13 cellular contexts compared by ENCODE assay signal in the genomic region with DNA sequence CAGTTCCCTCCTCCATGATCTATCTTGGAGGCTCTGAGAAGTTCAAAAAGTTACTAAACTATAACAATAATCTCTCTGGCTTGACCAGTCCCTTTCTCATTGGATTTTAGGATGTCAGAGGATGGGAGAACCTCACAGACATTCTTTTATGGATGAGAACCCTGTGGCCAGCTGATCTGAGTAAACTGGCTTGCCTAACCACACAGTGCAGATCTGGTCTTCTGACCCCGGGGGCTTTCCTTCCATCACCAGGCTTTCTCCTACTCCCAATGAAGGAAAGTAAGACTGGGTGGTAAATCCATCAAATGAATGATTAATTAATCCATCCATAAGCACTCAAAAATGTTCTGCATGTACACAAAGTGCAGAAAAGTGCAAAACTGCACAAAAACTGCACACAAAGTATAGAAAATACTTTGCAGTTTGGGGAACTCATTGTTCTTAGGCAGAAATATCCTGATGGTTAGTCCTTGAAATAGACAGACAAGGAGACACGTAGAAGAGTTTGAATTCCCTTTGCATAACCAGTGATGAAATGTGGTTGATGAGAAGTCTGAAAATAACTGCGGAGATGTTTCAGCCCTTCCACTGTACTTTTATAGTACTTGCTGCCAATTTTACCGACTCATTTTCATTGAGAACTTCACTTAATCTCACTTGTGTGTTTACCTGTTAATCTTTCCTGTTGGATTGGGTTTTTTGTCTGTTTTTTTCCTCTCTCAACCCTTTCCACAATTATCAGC. TPM values are rescaled to one million over a fixed set of nuclear protein-coding genes. Genes with fewer than 3 reads are reported as not detected.
A peak's percentile ranks its signal among the peaks of the same experiment; 100 is the strongest.
DNase-seq lines count a peak whose midpoint lies in the region; ATAC-seq, FAIRE-seq and TF ChIP-seq lines count a peak whose summit lies in the region.
"Had no signal": no experiment of that assay in that cellular context is flagged by ENCODE, and none has a peak within 500 bp of the region (broad histone marks: within the 10 kb centered on the region; RNA-seq: fewer than 3 reads in every experiment).

No MANE protein-coding gene starts in this region.

- H3K27me3 ChIP-seq in keratinocyte (ENCODE audit: control insufficient read depth, extremely low read depth, insufficient read depth, low read length) (no peaks in the 10 kb centered on the region), thyroid gland (no peaks in the 10 kb centered on the region), GM23338 (ENCODE audit: insufficient read depth) (peaks cover 36% of the 10 kb centered on the region)

- no peak for ATAC-seq in omental fat pad (ENCODE audit: low FRiP score)
- ATAC-seq in GM23338 = no peak
- ATAC-seq in naive thymus-derived CD8-positive, alpha-beta T cell = no peak
- ATAC-seq: stimulated activated naive CD8-positive, alpha-beta T cell treated with anti-CD3 and anti-CD28 coated beads, Interleukin-15, Interleukin-2, amounts not matched to agents 100 U/mL and 50 U/mL, for 24 hours had no signal

- TF ChIP-seq POLR2A in thyroid gland (IDR thresholded peaks at IDR 0.05) = no peak

- H3K36me3 Mint-ChIP-seq in MCF 10A (ENCODE audit: insufficient read depth, unreplicated experiment) (peaks cover 9% of the 10 kb centered on the region), GM23338 (ENCODE audit: low read depth) (peaks cover 5% of the 10 kb centered on the region; the same call in 1 of the 3 replicates)
- no peaks in the 10 kb centered on the region for H3K36me3 Mint-ChIP-seq in naive thymus-derived CD8-positive, alpha-beta T cell
- H3K36me3 Mint-ChIP-seq: activated naive CD8-positive, alpha-beta T cell treated with anti-CD3 and anti-CD28 coated beads for 36 hours had no signal

- peak; percentile 66 for FAIRE-seq in keratinocyte (lab: Jason Lieb, UNC)

- H3K4me3 Mint-ChIP-seq in MCF 10A (ENCODE audit: unreplicated experiment) = peak overlapping the region; percentile 37
- no peak overlapping the region for H3K4me3 Mint-ChIP-seq in GM23338
- H3K4me3 Mint-ChIP-seq in naive thymus-derived CD8-positive, alpha-beta T cell = peak overlapping the region in 1 of 10 donors; percentile 7
- H3K4me3 Mint-ChIP-seq: activated naive CD8-positive, alpha-beta T cell treated with anti-CD3 and anti-CD28 coated beads for 36 hours; H9 had no signal

- intact Hi-C loops in MCF 10A (cut with micrococcal nuclease) = loop anchor here (2.0 to 5.0 kb wide), 3 partner anchors 38 to 498 kb away; no protein-coding TSS in a partner anchor
- intact Hi-C loops in thyroid gland (cut with DNase I) = no loop called here

- H3K9me2 ChIP-seq in GM23338 (ENCODE audit: insufficient read depth) = no peaks in the 10 kb centered on the region

- CTCF ChIA-PET in MCF 10A (lab: Yijun Ruan, JAX) = interaction anchor here (0.9 to 1.9 kb wide), 2 partner anchors 56 to 262 kb away, joined by 3 to 10 read pairs; no protein-coding TSS in a partner anchor

- H3F3A ChIP-seq in GM23338 (replicated peaks; ENCODE audit: low read depth) = peaks cover 8% of the 10 kb centered on the region; the same call in 1 of the 2 replicates

- peak overlapping the region; percentile 78 for H3K4me2 ChIP-seq in keratinocyte (ENCODE audit: control insufficient read depth, extremely low read depth, insufficient read depth, low read depth, low read length)
- no peak overlapping the region for H3K4me2 ChIP-seq in GM23338

- no peak overlapping the region for H2AFZ ChIP-seq in keratinocyte (ENCODE audit: control insufficient read depth, low read length)
- H2AFZ ChIP-seq in GM23338 = no peak overlapping the region

- H3K9me1 ChIP-seq in keratinocyte (ENCODE audit: control insufficient read depth, extremely low read depth, insufficient read depth, low read length) = no peaks in the 10 kb centered on the region

- peaks cover 49% of the 10 kb centered on the region for H3K79me2 ChIP-seq in keratinocyte (ENCODE audit: control insufficient read depth, insufficient read depth, low read length)
- H3K79me2 ChIP-seq in GM23338 (replicated peaks; ENCODE audit: insufficient read depth) = peaks cover 20% of the 10 kb centered on the region; the same call in 1 of the 2 replicates

- H3K36me3 ChIP-seq in keratinocyte (ENCODE audit: control insufficient read depth in 2 of 2, extremely low read depth in 1 of 2, insufficient read depth in 2 of 2, low read length in 2 of 2) = peaks cover 14 to 15% of the 10 kb centered on the region in 2 experiments
- H3K36me3 ChIP-seq in thyroid gland = no peaks in the 10 kb centered on the region
- no peaks in the 10 kb centered on the region for H3K36me3 ChIP-seq in GM23338 (ENCODE audit: insufficient read depth)

- H4K20me1 ChIP-seq in keratinocyte (ENCODE audit: control insufficient read depth, extremely low read depth, insufficient read depth, low read length) (peaks cover 12% of the 10 kb centered on the region), GM23338 (replicated peaks; ENCODE audit: insufficient read depth) (no peaks in the 10 kb centered on the region)

- 77 to 83% methylated on average over 4 of the region's 4 CpGs for WGBS in thyroid gland, 2 donors

- H3K4me3 ChIP-seq in keratinocyte (ENCODE audit: control insufficient read depth in 2 of 3, extremely low read depth in 1 of 3, insufficient read depth in 2 of 3, low read depth in 1 of 3, low read length in 3 of 3) = peak overlapping the region; percentile 73 to 83 (median 82)
- H3K4me3 ChIP-seq in thyroid gland (replicated peaks in 1 of 3) = no peak overlapping the region
- no peak overlapping the region for H3K4me3 ChIP-seq in GM23338

- H3K9me3 Mint-ChIP-seq in MCF 10A (ENCODE audit: unreplicated experiment) (no peaks in the 10 kb centered on the region), GM23338 (no peaks in the 10 kb centered on the region)
- no peaks in the 10 kb centered on the region for H3K9me3 Mint-ChIP-seq in naive thymus-derived CD8-positive, alpha-beta T cell
- H3K9me3 Mint-ChIP-seq: activated naive CD8-positive, alpha-beta T cell treated with anti-CD3 and anti-CD28 coated beads for 36 hours had no signal

- dilution Hi-C loops in keratinocyte (cut with MboI; ENCODE audit: extremely low pct_ligation_motif_present, low sequenced_read_pairs) = no loop called here

- DNase-seq in NCI-H226 (peak; percentile 48), MCF 10A (ENCODE audit: unreplicated experiment) (peak; percentile 57), keratinocyte (ENCODE audit: low read depth, low spot score) (no peak), thyroid gland (no peak), omental fat pad (ENCODE audit: low spot score) (no peak), GM23338 (ENCODE audit: low spot score) (no peak)
- DNase-seq in naive thymus-derived CD8-positive, alpha-beta T cell = no peak
- DNase-seq: activated naive CD8-positive, alpha-beta T cell treated with anti-CD3 and anti-CD28 coated beads for 36 hours; COR-L47; H9; NCI-H2081 treated with DMSO at 0.1 percent for 48 hours; nephron progenitor cell; stimulated activated naive CD8-positive, alpha-beta T cell treated with anti-CD3 and anti-CD28 coated beads, Interleukin-15, Interleukin-2, amounts not matched to agents 100 U/mL and 50 U/mL, for 24 hours had no signal

- H3K27me3 Mint-ChIP-seq in MCF 10A (ENCODE audit: insufficient read depth, unreplicated experiment) (no peaks in the 10 kb centered on the region), GM23338 (ENCODE audit: insufficient read depth, low read depth, poor library complexity) (peaks cover 21% of the 10 kb centered on the region)
- peaks cover 44 to 83% (median 53%) of the 10 kb centered on the region in 5 donors for H3K27me3 Mint-ChIP-seq in naive thymus-derived CD8-positive, alpha-beta T cell

- H3K4me1 ChIP-seq in keratinocyte (ENCODE audit: control insufficient read depth, extremely low read depth, insufficient read depth, low read length) = peaks cover 29% of the 10 kb centered on the region
- H3K4me1 ChIP-seq in thyroid gland = peaks cover 8 to 12% of the 10 kb centered on the region in 2 donors
- H3K4me1 ChIP-seq in GM23338 (ENCODE audit: insufficient read depth) = peaks cover 23% of the 10 kb centered on the region

- BruUV-seq in MCF 10A (replicated peaks; lab: Mats Ljungman, UMichigan) = no TSS peak

- H3K27ac Mint-ChIP-seq in MCF 10A (ENCODE audit: low read depth, unreplicated experiment) (peak overlapping the region; percentile 97), GM23338 (no peak overlapping the region)
- H3K27ac Mint-ChIP-seq in naive thymus-derived CD8-positive, alpha-beta T cell = peak overlapping the region in 1 of 10 donors; percentile 32
- H3K27ac Mint-ChIP-seq: activated naive CD8-positive, alpha-beta T cell treated with anti-CD3 and anti-CD28 coated beads for 36 hours; H9; nephron progenitor cell had no signal

- POLR2A ChIA-PET in MCF 10A (lab: Yijun Ruan, JAX) = interaction anchor here (0.8 to 5.6 kb wide), 15 partner anchors 17 to 239 kb away, joined by 3 to 30 read pairs (median 4); no protein-coding TSS in a partner anchor
- POLR2A ChIA-PET in naive thymus-derived CD8-positive, alpha-beta T cell (lab: Charles Lee) = no interaction called here

- H3K27ac ChIP-seq in keratinocyte (ENCODE audit: control insufficient read depth, insufficient read depth, low read length) (peak overlapping the region; percentile 89), thyroid gland (peak overlapping the region; percentile 1 to 42 (median 41)), GM23338 (ENCODE audit: low read depth) (no peak overlapping the region)

- no peaks in the 10 kb centered on the region for H3K9me3 ChIP-seq in keratinocyte (ENCODE audit: control insufficient read depth, low read depth, low read length)
- no peaks in the 10 kb centered on the region for H3K9me3 ChIP-seq in thyroid gland

- no peak for TF ChIP-seq CTCF in MCF 10A (IDR thresholded peaks at IDR 0.05; ENCODE audit: unreplicated experiment)
- TF ChIP-seq CTCF in keratinocyte (optimal IDR thresholded peaks at IDR 0.05 in 1 of 3, IDR thresholded peaks at IDR 0.05 in 1 of 3, conservative IDR thresholded peaks at IDR 0.05 in 1 of 3; ENCODE audit: extremely low read depth in 1 of 3, insufficient read depth in 2 of 3, low read length in 3 of 3) = no peak
- TF ChIP-seq CTCF in thyroid gland (IDR thresholded peaks at IDR 0.05) = no peak
- TF ChIP-seq CTCF in omental fat pad (IDR thresholded peaks at IDR 0.05) = no peak
- TF ChIP-seq CTCF in GM23338 (conservative IDR thresholded peaks at IDR 0.05; ENCODE audit: low read depth in 2 of 2) = no peak

- peak overlapping the region; percentile 89 for H3K9ac ChIP-seq in keratinocyte (ENCODE audit: control insufficient read depth, extremely low read depth, insufficient read depth, low read length)

- H3K4me1 Mint-ChIP-seq in MCF 10A (ENCODE audit: insufficient read depth, unreplicated experiment) (peaks cover 45% of the 10 kb centered on the region), GM23338 (peaks cover 28% of the 10 kb centered on the region)
- peaks cover 7 to 24% (median 18%) of the 10 kb centered on the region in 4 donors for H3K4me1 Mint-ChIP-seq in naive thymus-derived CD8-positive, alpha-beta T cell

RNA-seq across cellular contexts. Expression of a gene that starts 2.5 kb away (rescaled TPM):
- 173 and 296 TPM in 2 replicates for total RNA-seq in MCF 10A (2022)
- polyA plus RNA-seq in keratinocyte = 962 to 1,634 TPM (median 1,409 TPM) in 3 replicates
- 457 TPM for polyA plus RNA-seq in keratinocyte (2011; ENCODE audit: low read depth)
- polyA plus RNA-seq in keratinocyte (2011; cell fraction: cytosol; rRNA removed) = 547 and 859 TPM in 2 replicates
- 3,493 and 3,792 TPM in 2 replicates for polyA plus RNA-seq in keratinocyte (2011; cell fraction: nucleus; rRNA removed)
- polyA plus RNA-seq in keratinocyte (2012; ENCODE audit: low replicate concordance) = 275 and 1,230 TPM in 2 replicates
- 717 to 2,302 TPM (median 923 TPM) in 3 replicates for polyA minus RNA-seq in keratinocyte
- polyA minus RNA-seq in keratinocyte (2011; cell fraction: cytosol; rRNA and poly(A)+ RNA removed) = 785 TPM
- polyA minus RNA-seq in keratinocyte (2011; cell fraction: nucleus; rRNA and poly(A)+ RNA removed) = 1,513 and 2,416 TPM in 2 replicates
- 100 to 1,000 TPM in 2 of 4 donors, 10 to 100 TPM in 2; 59.4 to 132 (median 99.0) TPM for total RNA-seq in thyroid gland
- total RNA-seq in omental fat pad = 100 to 1,000 TPM in 3 of 4 donors, 10 to 100 TPM in 1; 91.0 to 244 (median 186) TPM
- total RNA-seq in GM23338 (2014; rRNA removed; shearing (Covaris generic)) = 5.1 and 9.7 TPM in 2 replicates
- polyA plus RNA-seq in GM23338 (2016; fragmentation: Nextera tagmentation; extraction: Ambion mirVana) = 6.9 and 7.8 TPM in 2 replicates
- not detected for total RNA-seq in naive thymus-derived CD8-positive, alpha-beta T cell
- not detected for polyA plus RNA-seq in naive thymus-derived CD8-positive, alpha-beta T cell

Comparison
In these comparisons a context has a peak if more than half of its experiments do, and no peak if none do; other contexts are left out.
1. DNase-seq: peak in NCI-H226 (single experiment) and MCF 10A (single experiment); none in keratinocyte (single experiment), thyroid gland (0 of 2), omental fat pad (single experiment), GM23338 (single experiment) and naive thymus-derived CD8-positive, alpha-beta T cell (0 of 10).
2. H3K4me3 ChIP-seq: peak in keratinocyte (3 of 3); none in thyroid gland (0 of 3) and GM23338 (single experiment).